ENCODE assay signal across 1 cellular context in genomic region chr6:3386374-3386857, GRCh38.
TF ChIP-seq lines count a peak whose summit lies in the region.

No MANE protein-coding gene starts in this region.

TF ChIP-seq in GM23338, 12 proteins besides CTCF, POLR2A, EP300 and RAD21 (continued from another document):
- no peak for TF ChIP-seq ZNF462 (CRISPR knock-in tag; IDR thresholded peaks at IDR 0.05)
